8 cellular contexts compared by ENCODE assay signal in the genomic region with DNA sequence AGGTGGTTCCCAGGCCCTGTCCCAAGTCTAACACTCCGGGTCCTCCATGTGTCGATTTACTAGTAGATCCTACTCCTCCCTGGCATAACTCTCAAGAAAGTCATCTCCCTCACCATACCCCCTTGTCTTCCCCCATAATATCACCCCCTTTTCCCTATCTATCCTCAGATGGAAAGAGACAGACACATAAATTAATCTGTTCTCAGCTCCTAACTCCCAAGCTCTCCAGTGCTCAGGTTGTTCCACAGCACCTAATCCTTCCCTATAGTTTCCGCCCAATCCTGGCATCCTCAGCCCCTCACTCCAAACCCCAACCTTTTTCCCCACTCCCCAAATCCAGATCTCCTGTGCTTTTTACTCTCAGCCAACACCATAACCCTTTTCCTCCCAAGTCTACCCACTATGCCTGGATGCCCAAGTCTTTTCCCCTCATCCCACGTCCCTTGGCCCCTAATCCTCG. TPM values are rescaled to one million over a fixed set of nuclear protein-coding genes. Genes with fewer than 3 reads are reported as not detected.
A peak's percentile ranks its signal among the peaks of the same experiment; 100 is the strongest.
DNase-seq lines count a peak whose midpoint lies in the region; ATAC-seq lines count a peak whose summit lies in the region.

No MANE protein-coding gene starts in this region.

- intact Hi-C loops in dendritic cell treated with granulocyte-macrophage colony-stimulating factor and Interleukin-4, amounts not matched to agents 40 ng/mL and 50 ng/mL, for 4 days (cut with micrococcal nuclease) = loop anchor here (2.0 to 10.0 kb wide), 4 partner anchors 33 to 99 kb away; a partner anchor contains a TSS

- H3K27ac ChIP-seq in BLaER1 = peak overlapping the region; percentile 87

- peak overlapping the region; percentile 90 for H3K9ac ChIP-seq in BLaER1

- peak overlapping the region; percentile 92 for H3K27ac Mint-ChIP-seq in dendritic cell treated with granulocyte-macrophage colony-stimulating factor and Interleukin-4, amounts not matched to agents 40 ng/mL and 50 ng/mL, for 4 days
- peak overlapping the region; percentile 95 to 98 for H3K27ac Mint-ChIP-seq in natural killer cell treated with Interleukin-12 subunit alpha and Interleukin-12 subunit beta and Interleukin-15 and Interleukin-18, amount 100 ng/mL, for 72 hours

- H3K9me3 ChIP-seq in BLaER1 (no peaks in the 10 kb centered on the region), MG63 (no peaks in the 10 kb centered on the region)

- H3K36me3 Mint-ChIP-seq in dendritic cell treated with granulocyte-macrophage colony-stimulating factor and Interleukin-4, amounts not matched to agents 40 ng/mL and 50 ng/mL, for 4 days (ENCODE audit: low read depth) = peaks cover 39% of the 10 kb centered on the region
- peaks cover 6% of the 10 kb centered on the region for H3K36me3 Mint-ChIP-seq in natural killer cell treated with Interleukin-12 subunit alpha and Interleukin-12 subunit beta and Interleukin-15 and Interleukin-18, amount 100 ng/mL, for 72 hours

- peak overlapping the region; percentile 99 for H3K4me2 ChIP-seq in BLaER1

- H3K27me3 ChIP-seq in BLaER1 (no peaks in the 10 kb centered on the region), MG63 (no peaks in the 10 kb centered on the region)

- H3K9me3 Mint-ChIP-seq in dendritic cell treated with granulocyte-macrophage colony-stimulating factor and Interleukin-4, amounts not matched to agents 40 ng/mL and 50 ng/mL, for 4 days = no peaks in the 10 kb centered on the region
- H3K9me3 Mint-ChIP-seq in natural killer cell treated with Interleukin-12 subunit alpha and Interleukin-12 subunit beta and Interleukin-15 and Interleukin-18, amount 100 ng/mL, for 72 hours = no peaks in the 10 kb centered on the region

- H3K4me3 ChIP-seq in BLaER1 (peak overlapping the region; percentile 91), MG63 (peak overlapping the region; percentile 75)

- DNase-seq in MG63 = no peak
- no peak for DNase-seq in natural killer cell treated with Interleukin-12 subunit alpha and Interleukin-12 subunit beta and Interleukin-15 and Interleukin-18, amount 100 ng/mL, for 72 hours (ENCODE audit: low spot score)
- DNase-seq in stimulated activated CD4-positive, alpha-beta T cell treated with anti-CD3 and anti-CD28 coated beads, Interleukin-2, amount 100 ng/mL, for 48 hours = no peak
- DNase-seq in ecto neural progenitor cell (ENCODE audit: low spot score) = no peak

- peaks cover 38% of the 10 kb centered on the region for H3K4me1 Mint-ChIP-seq in dendritic cell treated with granulocyte-macrophage colony-stimulating factor and Interleukin-4, amounts not matched to agents 40 ng/mL and 50 ng/mL, for 4 days (ENCODE audit: low read depth)
- peaks cover 33 to 39% of the 10 kb centered on the region in 2 donors for H3K4me1 Mint-ChIP-seq in natural killer cell treated with Interleukin-12 subunit alpha and Interleukin-12 subunit beta and Interleukin-15 and Interleukin-18, amount 100 ng/mL, for 72 hours (ENCODE audit: low read depth in 2 of 2)

- peaks cover 38% of the 10 kb centered on the region for H3K4me1 ChIP-seq in BLaER1

- peak overlapping the region; percentile 89 for H3K4me3 Mint-ChIP-seq in dendritic cell treated with granulocyte-macrophage colony-stimulating factor and Interleukin-4, amounts not matched to agents 40 ng/mL and 50 ng/mL, for 4 days
- H3K4me3 Mint-ChIP-seq in natural killer cell treated with Interleukin-12 subunit alpha and Interleukin-12 subunit beta and Interleukin-15 and Interleukin-18, amount 100 ng/mL, for 72 hours = peak overlapping the region; percentile 99

- no peaks in the 10 kb centered on the region for H3K27me3 Mint-ChIP-seq in dendritic cell treated with granulocyte-macrophage colony-stimulating factor and Interleukin-4, amounts not matched to agents 40 ng/mL and 50 ng/mL, for 4 days
- H3K27me3 Mint-ChIP-seq in natural killer cell treated with Interleukin-12 subunit alpha and Interleukin-12 subunit beta and Interleukin-15 and Interleukin-18, amount 100 ng/mL, for 72 hours = no peaks in the 10 kb centered on the region

- ATAC-seq in natural killer cell treated with Interleukin-12 subunit alpha and Interleukin-12 subunit beta and Interleukin-15 and Interleukin-18, amount 100 ng/mL, for 72 hours = no peak
- no peak for ATAC-seq in GM21526 (IDR thresholded peaks at IDR 0.05; ENCODE audit: low FRiP score, unreplicated experiment)
- ATAC-seq in HG02798 (IDR thresholded peaks at IDR 0.05; ENCODE audit: poor library complexity, unreplicated experiment) = no peak

- H4K20me1 ChIP-seq in BLaER1 = peaks cover 56% of the 10 kb centered on the region

- H3K36me3 ChIP-seq in BLaER1 = 0 out of 2 replicates have a peak, but pooled peaks cover 5% of the 10 kb centered on the region
- no peaks in the 10 kb centered on the region; the same call in 1 of the 2 replicates for H3K36me3 ChIP-seq in MG63

RNA-seq across cellular contexts. Expression of a gene that starts 0.8 kb away (rescaled TPM):
- total RNA-seq in MG63 (2014; rRNA removed; shearing (Covaris generic); ENCODE audit: low replicate concordance) = 25.9 and 26.1 TPM in 2 replicates
- total RNA-seq in natural killer cell treated with Interleukin-12 subunit alpha and Interleukin-12 subunit beta and Interleukin-15 and Interleukin-18, amount 100 ng/mL, for 72 hours = 10 to 100 TPM; 68.1 to 70.0 TPM
